ENCODE assay signal across 8 cellular contexts in genomic region chr9:90102292-90102901, GRCh38.
DNase-seq lines count a peak whose midpoint lies in the region; ATAC-seq and TF ChIP-seq lines count a peak whose summit lies in the region.

No MANE protein-coding gene starts in this region.

- DNase-seq in AG09319 (ENCODE audit: extremely low read depth, low read depth) = peak; percentile 52
- DNase-seq in NCI-H2227 (lab: John Stamatoyannopoulos, UW; ENCODE audit: unreplicated experiment) = peak; percentile 80
- peak; percentile 64 to 65 for DNase-seq in activated CD4-positive, alpha-beta T cell treated with anti-CD3 and anti-CD28 coated beads for 24 hours (ENCODE audit: low read depth in 2 of 2)
- DNase-seq in cerebellum (ENCODE audit: low spot score) = peak; percentile 93
- peak; percentile 90 to 91 for DNase-seq in left colon
- peak; percentile 75 for DNase-seq in stimulated activated CD4-positive, alpha-beta T cell treated with anti-CD3 and anti-CD28 coated beads, Interleukin-4, amount 100 ng/mL, for 1 hour

- ATAC-seq in GM19023 (IDR thresholded peaks at IDR 0.05; ENCODE audit: unreplicated experiment) = peak; percentile 92
- peak; percentile 93 for ATAC-seq in HG03175 (IDR thresholded peaks at IDR 0.05; ENCODE audit: unreplicated experiment)
- ATAC-seq in left colon = peak; percentile 97

- TF ChIP-seq CTCF in AG09319 (IDR thresholded peaks at IDR 0.05; ENCODE audit: low read depth, low read length) = peak; percentile 73

- intact Hi-C loops in left colon (cut with DNase I, micrococcal nuclease) = loop anchor here (2.0 to 5.0 kb wide), 2 partner anchors 500 to 502 kb away; no protein-coding TSS in a partner anchor

Comparison
In these comparisons a context has a peak if more than half of its experiments do, and no peak if none do; other contexts are left out.
1. Peak in every context shown above with its lines: DNase-seq and ATAC-seq.